1 cellular context compared by ENCODE assay signal in the genomic region with DNA sequence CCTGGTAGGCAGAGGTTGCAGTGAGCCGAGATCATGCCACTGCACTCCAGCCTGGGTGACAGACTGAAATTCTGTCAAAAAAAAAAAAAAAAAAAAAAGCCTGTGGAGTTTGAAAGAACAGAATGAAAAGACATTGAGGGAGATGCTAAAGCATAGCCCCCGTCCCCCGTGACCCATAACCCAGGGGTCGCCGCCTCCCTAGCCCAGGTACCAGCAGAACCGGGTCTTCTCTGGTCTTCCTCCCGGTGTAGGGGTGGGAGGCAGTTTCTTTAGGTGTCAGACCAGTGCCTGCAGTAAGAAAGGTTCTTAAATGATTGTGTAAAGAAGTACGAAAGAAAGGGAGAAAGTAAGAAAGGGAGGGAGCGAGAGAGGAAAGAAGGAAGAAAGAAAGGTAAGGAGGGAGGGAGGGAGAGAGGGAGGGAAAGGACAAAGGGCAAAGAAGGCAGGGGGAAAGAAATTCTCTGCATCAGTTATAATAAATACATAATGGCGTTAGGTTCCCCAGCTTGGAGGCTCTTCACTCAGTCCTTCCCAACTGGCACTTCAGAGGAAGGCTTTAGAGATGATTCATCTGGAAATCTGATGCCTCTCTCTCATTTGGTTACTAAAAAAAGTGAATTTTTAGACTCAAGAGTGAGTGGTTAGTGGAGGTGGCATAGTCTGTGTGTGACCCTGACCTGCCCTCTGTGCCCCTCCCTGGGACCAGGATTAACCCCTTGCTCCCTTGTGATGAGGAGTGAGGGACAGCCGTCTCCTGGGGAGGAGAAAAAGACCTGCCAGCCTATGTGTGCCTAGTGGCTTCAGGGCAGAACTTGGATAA.
A peak's percentile ranks its signal among the peaks of the same experiment; 100 is the strongest.
TF ChIP-seq lines count a peak whose summit lies in the region.

No MANE protein-coding gene starts in this region.

TF ChIP-seq in HCT116, 20 proteins besides CTCF, POLR2A, EP300 and RAD21 (continued from another document):
- TF ChIP-seq, protein P1, sequence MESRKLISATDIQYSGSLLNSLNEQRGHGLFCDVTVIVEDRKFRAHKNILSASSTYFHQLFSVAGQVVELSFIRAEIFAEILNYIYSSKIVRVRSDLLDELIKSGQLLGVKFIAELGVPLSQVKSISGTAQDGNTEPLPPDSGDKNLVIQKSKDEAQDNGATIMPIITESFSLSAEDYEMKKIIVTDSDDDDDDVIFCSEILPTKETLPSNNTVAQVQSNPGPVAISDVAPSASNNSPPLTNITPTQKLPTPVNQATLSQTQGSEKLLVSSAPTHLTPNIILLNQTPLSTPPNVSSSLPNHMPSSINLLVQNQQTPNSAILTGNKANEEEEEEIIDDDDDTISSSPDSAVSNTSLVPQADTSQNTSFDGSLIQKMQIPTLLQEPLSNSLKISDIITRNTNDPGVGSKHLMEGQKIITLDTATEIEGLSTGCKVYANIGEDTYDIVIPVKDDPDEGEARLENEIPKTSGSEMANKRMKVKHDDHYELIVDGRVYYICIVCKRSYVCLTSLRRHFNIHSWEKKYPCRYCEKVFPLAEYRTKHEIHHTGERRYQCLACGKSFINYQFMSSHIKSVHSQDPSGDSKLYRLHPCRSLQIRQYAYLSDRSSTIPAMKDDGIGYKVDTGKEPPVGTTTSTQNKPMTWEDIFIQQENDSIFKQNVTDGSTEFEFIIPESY (IDR thresholded peaks at IDR 0.05; ENCODE audit: extremely low read depth, insufficient replicate concordance, low read length) = no peak
- TF ChIP-seq FOSL1 (IDR thresholded peaks at IDR 0.05; ENCODE audit: low read depth) = peak; percentile 28; the same call in 1 of the 2 replicates
- TF ChIP-seq POLR2AphosphoS5 (IDR thresholded peaks at IDR 0.05; ENCODE audit: low read depth, low read length) = no peak
- TF ChIP-seq SRF (IDR thresholded peaks at IDR 0.05; ENCODE audit: low read depth) = no peak
- TF ChIP-seq JUND (IDR thresholded peaks at IDR 0.05) = 0 out of 2 replicates have a peak, but pooled peaks have one; percentile 11
